In genomic region chr19:20664917-20665781, GRCh38 we compare ENCODE assay signal across 2 cellular contexts.
TF ChIP-seq lines count a peak whose summit lies in the region.

No MANE protein-coding gene starts in this region.

TF ChIP-seq in GM23338, 12 proteins besides CTCF, POLR2A, EP300 and RAD21 (continued from another document):
- TF ChIP-seq REST (IDR thresholded peaks at IDR 0.05; ENCODE audit: unreplicated experiment) = no peak
- no peak for TF ChIP-seq NANOG (IDR thresholded peaks at IDR 0.05; ENCODE audit: borderline replicate concordance)
- TF ChIP-seq CREB1 (CRISPR knock-in tag; IDR thresholded peaks at IDR 0.05; ENCODE audit: low read depth) = no peak
- no peak for TF ChIP-seq EZH2phosphoT487 (IDR thresholded peaks at IDR 0.05; ENCODE audit: unreplicated experiment)
TF ChIP-seq in GM23338: peak in this region for 0.

TF ChIP-seq in K562, 482 proteins besides CTCF, POLR2A, EP300 and RAD21 (continued from another document):
- no peak for TF ChIP-seq KDM5B (IDR thresholded peaks at IDR 0.05; ENCODE audit: insufficient replicate concordance, low read depth, low read length)
- no peak for TF ChIP-seq NR3C1 (CRISPR knock-in tag; IDR thresholded peaks at IDR 0.05)
- TF ChIP-seq CREBBP (IDR thresholded peaks at IDR 0.05; ENCODE audit: low read depth, low read length) = no peak
- no peak for TF ChIP-seq NFATC3 (IDR thresholded peaks at IDR 0.05)
- TF ChIP-seq MTA2 (IDR thresholded peaks at IDR 0.05; ENCODE audit: low read depth) = no peak
- TF ChIP-seq ZNF551 (CRISPR knock-in tag; IDR thresholded peaks at IDR 0.05) = no peak
- TF ChIP-seq E2F6 (IDR thresholded peaks at IDR 0.05; ENCODE audit: borderline replicate concordance in 1 of 2, extremely low read depth in 1 of 2, insufficient read depth in 1 of 2, insufficient read length in 1 of 2, low read depth in 1 of 2, low read length in 1 of 2, poor library complexity in 1 of 2, severe bottlenecking in 1 of 2) = no peak
- no peak for TF ChIP-seq PHB2 (IDR thresholded peaks at IDR 0.05; ENCODE audit: low read depth)
